ENCODE assay signal across 10 cellular contexts in the genomic region with DNA sequence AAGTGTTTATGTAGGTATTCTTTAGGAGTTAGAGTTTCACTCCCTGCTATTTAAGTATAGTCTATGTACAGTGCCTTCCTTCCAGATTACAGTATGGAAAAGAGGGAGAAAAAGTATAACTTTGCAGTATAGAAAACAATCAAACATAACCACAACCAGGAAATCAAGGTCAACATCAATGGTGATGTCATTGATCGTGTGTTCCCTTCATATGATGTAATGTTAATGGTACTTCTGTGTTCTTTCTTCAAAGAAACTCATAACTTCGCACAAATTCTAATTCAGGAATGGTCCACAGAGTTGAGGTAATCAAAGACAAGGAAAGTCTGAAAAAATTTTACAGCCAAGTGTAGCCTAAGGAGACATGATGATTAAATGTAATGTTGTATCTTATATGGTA.
"Had no signal": no experiment of that assay in that cellular context is flagged by ENCODE, and none has a peak within 500 bp of the region (broad histone marks: within the 10 kb centered on the region; RNA-seq: fewer than 3 reads in every experiment).

No MANE protein-coding gene starts in this region.

- H3K9me3 ChIP-seq: HAP-1 had no signal

- H3K4me2 ChIP-seq: GM23338 had no signal

- H3K9ac ChIP-seq: GM23248 had no signal

- ATAC-seq: GM23338, HCT116 had no signal

- H2AFZ ChIP-seq: GM23248, GM23338 had no signal

- H3K27ac ChIP-seq: GM23248 had no signal

- DNase-seq: GM23248, GOT3, H7, H9, HCEC 1CT, HFFc6 had no signal

- H3K4me1 ChIP-seq: HAP-1 had no signal

- H3K4me3 ChIP-seq: GM23248, GM23338, HAP-1 had no signal

- FAIRE-seq: H1 had no signal

- H3K36me3 ChIP-seq: HAP-1 had no signal
